ENCODE assay signal across 2 cellular contexts in genomic region chr9:114372971-114373591, GRCh38.
TF ChIP-seq lines count a peak whose summit lies in the region.

No MANE protein-coding gene starts in this region.

TF ChIP-seq in liver, 16 proteins besides CTCF, POLR2A, EP300 and RAD21:
- no peak for TF ChIP-seq JUND (IDR thresholded peaks at IDR 0.05)
- no peak for TF ChIP-seq TAF1 (conservative IDR thresholded peaks at IDR 0.05)
- no peak for TF ChIP-seq YY1 (IDR thresholded peaks at IDR 0.05)
- peak in 1 of 2 donors; percentile 15 for TF ChIP-seq GABPA (IDR thresholded peaks at IDR 0.05 in 1 of 2, conservative IDR thresholded peaks at IDR 0.05 in 1 of 2)

TF ChIP-seq in HepG2, 621 proteins besides CTCF, POLR2A, EP300 and RAD21:
- no peak for TF ChIP-seq NFRKB (IDR thresholded peaks at IDR 0.05)
- TF ChIP-seq MIER2 (CRISPR knock-in tag; IDR thresholded peaks at IDR 0.05) = no peak
- TF ChIP-seq ZNF33B (CRISPR knock-in tag; IDR thresholded peaks at IDR 0.05) = no peak
- no peak for TF ChIP-seq HES4 (CRISPR knock-in tag; IDR thresholded peaks at IDR 0.05; ENCODE audit: borderline replicate concordance)
- TF ChIP-seq ZNF563 (CRISPR knock-in tag; IDR thresholded peaks at IDR 0.05) = no peak
- TF ChIP-seq FOXP4 (CRISPR knock-in tag; IDR thresholded peaks at IDR 0.05) = no peak
- no peak for TF ChIP-seq PITX1 (CRISPR knock-in tag; IDR thresholded peaks at IDR 0.05)
- TF ChIP-seq BCL6 (CRISPR knock-in tag; IDR thresholded peaks at IDR 0.05) = no peak
- TF ChIP-seq ELF1 (CRISPR knock-in tag; IDR thresholded peaks at IDR 0.05) = no peak
- TF ChIP-seq RFX3 (CRISPR knock-in tag; IDR thresholded peaks at IDR 0.05) = no peak
- no peak for TF ChIP-seq TCF12 (IDR thresholded peaks at IDR 0.05)
- no peak for TF ChIP-seq TCF12 (CRISPR knock-in tag; IDR thresholded peaks at IDR 0.05)
- no peak for TF ChIP-seq LRRFIP1 (CRISPR knock-in tag; conservative IDR thresholded peaks at IDR 0.05)
- TF ChIP-seq ZNF660 (CRISPR knock-in tag; IDR thresholded peaks at IDR 0.05; ENCODE audit: borderline replicate concordance, low read depth) = no peak
TF ChIP-seq in HepG2: peak in this region for 0.
